Comparison of ENCODE assay signal across 8 cellular contexts in genomic region chr10:32056136-32057040, GRCh38. TPM values are rescaled to one million over a fixed set of nuclear protein-coding genes. Genes with fewer than 3 reads are reported as not detected.
DNase-seq lines count a peak whose midpoint lies in the region; ATAC-seq and TF ChIP-seq lines count a peak whose summit lies in the region.

KIF5B (minus strand) TSS chr10:32056425; CDS start chr10:32055973, 452 bp downstream.

- H3K27me3 ChIP-seq in HUES48 (ENCODE audit: control insufficient read depth, insufficient read depth, low read length) (no peaks in the 10 kb centered on the region; the same call in 1 of the 2 replicates), OCI-LY1 (ENCODE audit: insufficient read depth, low read length) (no peaks in the 10 kb centered on the region)

- TF ChIP-seq CTCF in Calu3 (IDR thresholded peaks at IDR 0.05; ENCODE audit: unreplicated experiment) (no peak), OCI-LY1 (IDR thresholded peaks at IDR 0.05; ENCODE audit: low read length) (no peak), endothelial cell (IDR thresholded peaks at IDR 0.05; ENCODE audit: unreplicated experiment) (no peak)

- H3K36me3 ChIP-seq in HUES48 (ENCODE audit: control insufficient read depth, insufficient read depth, low read length) (no peaks in the 10 kb centered on the region), OCI-LY1 (ENCODE audit: insufficient read depth, low read length) (no peaks in the 10 kb centered on the region)

- H3K4me3 ChIP-seq in HUES48 (ENCODE audit: low read depth, low read length) (peak within 1 kb of the TSS; percentile 80), OCI-LY1 (ENCODE audit: low read depth, low read length, poor library complexity, severe bottlenecking) (peak within 1 kb of the TSS; percentile 94)

- peak; percentile 88 for ATAC-seq in GM21390 (IDR thresholded peaks at IDR 0.05; ENCODE audit: unreplicated experiment)

- no TSS peak for BruUV-seq in Calu3 (replicated peaks; lab: Mats Ljungman, UMichigan)

- H3K9me3 ChIP-seq in HUES48 (ENCODE audit: control insufficient read depth, insufficient read depth, low read length) (no peaks in the 10 kb centered on the region), OCI-LY1 (ENCODE audit: low read length) (no peaks in the 10 kb centered on the region)

- H3K27ac ChIP-seq in HUES48 (ENCODE audit: low read depth, low read length) (peak within 1 kb of the TSS; percentile 91), OCI-LY1 (ENCODE audit: low read depth, low read length, poor library complexity, severe bottlenecking) (peak within 1 kb of the TSS; percentile 79)

- H3K9me3 Mint-ChIP-seq in Calu3 (ENCODE audit: low read depth, unreplicated experiment) (no peaks in the 10 kb centered on the region), endothelial cell (ENCODE audit: unreplicated experiment) (no peaks in the 10 kb centered on the region)

- CTCF ChIA-PET in Calu3 (lab: Charles Lee) = interaction anchor here (0.6 kb wide), 1 partner anchor 113 kb away, joined by 3 read pairs; no protein-coding TSS in a partner anchor

- intact Hi-C loops in Calu3 (cut with micrococcal nuclease; ENCODE audit: unreplicated experiment) = loop anchor here (10.0 kb wide), 1 partner anchor 98 kb away; no protein-coding TSS in a partner anchor

- H3K36me3 Mint-ChIP-seq in Calu3 (ENCODE audit: insufficient read depth, unreplicated experiment) = peaks cover 39% of the 10 kb centered on the region
- H3K36me3 Mint-ChIP-seq in endothelial cell (ENCODE audit: low read depth, unreplicated experiment) = peaks cover 4% of the 10 kb centered on the region

- H3K27me3 Mint-ChIP-seq in Calu3 (ENCODE audit: unreplicated experiment) (no peaks in the 10 kb centered on the region), endothelial cell (ENCODE audit: unreplicated experiment) (peaks cover 7% of the 10 kb centered on the region)

- H3K4me3 Mint-ChIP-seq in Calu3 (ENCODE audit: low read depth, unreplicated experiment) (peak within 1 kb of the TSS; percentile 98), endothelial cell (ENCODE audit: unreplicated experiment) (peak within 1 kb of the TSS; percentile 99)

- peak within 1 kb of the TSS; percentile 99 for H2AFZ ChIP-seq in OCI-LY1 (ENCODE audit: low read length)

- peaks cover 45% of the 10 kb centered on the region for H3K79me2 ChIP-seq in OCI-LY1 (ENCODE audit: insufficient read depth, low read length)

- H3K9me2 ChIP-seq in OCI-LY1 (ENCODE audit: low read depth, low read length) = no peaks in the 10 kb centered on the region

- no peaks in the 10 kb centered on the region for H3F3A ChIP-seq in OCI-LY1 (ENCODE audit: insufficient read depth, low read length)

- peak within 1 kb of the TSS; percentile 97 for H3K4me2 ChIP-seq in OCI-LY1 (ENCODE audit: low read length)

- H3K4me1 Mint-ChIP-seq in Calu3 (ENCODE audit: low read depth, unreplicated experiment) = peaks cover 8% of the 10 kb centered on the region
- H3K4me1 Mint-ChIP-seq in endothelial cell (ENCODE audit: unreplicated experiment) = peaks cover 34% of the 10 kb centered on the region

- peak; percentile 94 for DNase-seq in Calu3
- DNase-seq in activated CD8-positive, alpha-beta memory T cell treated with anti-CD3 and anti-CD28 coated beads, Interleukin-2, amount 50 U/mL, for 48 hours = peak; percentile 95
- DNase-seq in endothelial cell (ENCODE audit: low spot score) = peak; percentile 93
- DNase-seq in midbrain (lab: John Stamatoyannopoulos, UW) = peak; percentile 91
- peak; percentile 86 to 87 for DNase-seq in stimulated activated CD8-positive, alpha-beta memory T cell treated with anti-CD3 and anti-CD28 coated beads, Interleukin-15, amount 100 ng/mL, for 48 hours (ENCODE audit: low read depth in 2 of 2)

- no peaks in the 10 kb centered on the region for H4K20me1 ChIP-seq in OCI-LY1 (ENCODE audit: insufficient read depth, low read length)

- peak within 1 kb of the TSS; percentile 90 for H3K9ac ChIP-seq in HUES48 (ENCODE audit: low read depth, low read length)
- H3K9ac ChIP-seq in OCI-LY1 (ENCODE audit: low read length) = peak within 1 kb of the TSS; percentile 91

- H3K27ac Mint-ChIP-seq in Calu3 (ENCODE audit: unreplicated experiment) (peak within 1 kb of the TSS; percentile 75), endothelial cell (ENCODE audit: unreplicated experiment) (peak within 1 kb of the TSS; percentile 96)

- H3K4me1 ChIP-seq in HUES48 (ENCODE audit: control insufficient read depth, insufficient read depth, low read length) (peaks cover 34% of the 10 kb centered on the region), OCI-LY1 (ENCODE audit: insufficient read depth, low read length, severe bottlenecking) (peaks cover 42% of the 10 kb centered on the region)

RNA-seq across cellular contexts. Expression of gene KIF5B, which starts in this region (rescaled TPM):
- total RNA-seq in Calu3 (2022) (106 and 108 TPM in 2 replicates), endothelial cell (ENCODE audit: unreplicated experiment) (102 TPM)

Comparison
In these comparisons a context has a peak if more than half of its experiments do, and no peak if none do; other contexts are left out.
1. Peak in every context shown above with its lines: DNase-seq, ATAC-seq, H3K4me3 ChIP-seq and H3K27ac ChIP-seq.